In genomic region chr14:23828001-23828400, GRCh38 we compare ENCODE assay signal across 16 cellular contexts.
DNase-seq lines count a peak whose midpoint lies in the region; ATAC-seq, FAIRE-seq and TF ChIP-seq lines count a peak whose summit lies in the region.
"Had no signal": no experiment of that assay in that cellular context is flagged by ENCODE, and none has a peak within 500 bp of the region (broad histone marks: within the 10 kb centered on the region; RNA-seq: fewer than 3 reads in every experiment).

No MANE protein-coding gene starts in this region.

- H3K27me3 Mint-ChIP-seq in astrocyte (ENCODE audit: low read depth, unreplicated experiment), result no peaks in the 10 kb centered on the region

- H3K36me3 ChIP-seq in astrocyte (ENCODE audit: insufficient read depth, low read length) (no peaks in the 10 kb centered on the region), mucosa of descending colon (ENCODE audit: low read depth) (no peaks in the 10 kb centered on the region), heart left ventricle (no peaks in the 10 kb centered on the region)
- H3K36me3 ChIP-seq: Peyer's patch had no signal

- no peak for FAIRE-seq in astrocyte (lab: Jason Lieb, UNC)
- FAIRE-seq: D721Med, GM18507, H1 had no signal

- H3K27ac ChIP-seq in astrocyte (ENCODE audit: low read depth, low read length) (no peak overlapping the region), heart left ventricle (no peak overlapping the region)
- H3K27ac ChIP-seq: Peyer's patch had no signal

- peaks cover 1% of the 10 kb centered on the region for H3K9me3 Mint-ChIP-seq in astrocyte (ENCODE audit: unreplicated experiment)

- H3K27ac Mint-ChIP-seq in astrocyte (ENCODE audit: unreplicated experiment), result peak overlapping the region; percentile 42

- TF ChIP-seq CTCF in astrocyte (IDR thresholded peaks at IDR 0.05; ENCODE audit: insufficient read depth, low read depth, low read length), result no peak
- no peak for TF ChIP-seq CTCF in mucosa of descending colon (IDR thresholded peaks at IDR 0.05)
- TF ChIP-seq CTCF in heart left ventricle (IDR thresholded peaks at IDR 0.05), result no peak

- H3K27me3 ChIP-seq in astrocyte (ENCODE audit: insufficient read depth, low read length), result no peaks in the 10 kb centered on the region
- no peaks in the 10 kb centered on the region for H3K27me3 ChIP-seq in heart left ventricle
- H3K27me3 ChIP-seq: Peyer's patch had no signal

- no peak overlapping the region for H2AFZ ChIP-seq in astrocyte (ENCODE audit: low read depth, low read length)

- H3K9me3 ChIP-seq in astrocyte (ENCODE audit: insufficient read depth, low read depth, low read length) (no peaks in the 10 kb centered on the region), mucosa of descending colon (no peaks in the 10 kb centered on the region), heart left ventricle (no peaks in the 10 kb centered on the region)
- H3K9me3 ChIP-seq: Peyer's patch had no signal

- intact Hi-C loops in mucosa of descending colon (cut with DNase I, micrococcal nuclease), result no loop called here
- intact Hi-C loops in heart left ventricle (cut with DNase I), result no loop called here

- 70 to 86% (median 75%) methylated on average over 4 of the region's 4 CpGs for WGBS in heart left ventricle, 4 donors

- no peaks in the 10 kb centered on the region for H3K79me2 ChIP-seq in astrocyte (ENCODE audit: insufficient read depth, low read length)

- H4K20me1 ChIP-seq in astrocyte (ENCODE audit: insufficient read depth, low read length), result no peaks in the 10 kb centered on the region

- DNase-seq in M059J (ENCODE audit: low read depth) (peak; percentile 32), astrocyte (ENCODE audit: low read depth) (no peak), mucosa of descending colon (peak in 1 of 3 donors; percentile 28), heart left ventricle (no peak)
- DNase-seq in activated T-cell treated with anti-CD3 and anti-CD28 coated beads, Interleukin-2, amount 50 U/mL, for 48 hours, result no peak
- DNase-seq in activated CD4-positive, alpha-beta T cell treated with anti-CD3 and anti-CD28 coated beads, Interleukin-2, amount 50 U/mL, for 1 hour, result no peak
- DNase-seq: DMS53; NCI-H1092; NCI-H1436 treated with DMSO at 0.1 percent for 48 hours; NCI-H1930; NK-92 treated with Interleukin-12 subunit alpha and Interleukin-12 subunit beta, amount 100 ng/mL, for 24 hours; Peyer's patch had no signal

- no peak overlapping the region for H3K4me3 Mint-ChIP-seq in astrocyte (ENCODE audit: unreplicated experiment)

- H3K4me3 ChIP-seq in astrocyte (ENCODE audit: insufficient read depth, low read depth, low read length) (no peak overlapping the region), mucosa of descending colon (no peak overlapping the region), heart left ventricle (no peak overlapping the region)
- H3K4me3 ChIP-seq: Peyer's patch had no signal

- no peaks in the 10 kb centered on the region for H3K36me3 Mint-ChIP-seq in astrocyte (ENCODE audit: low read depth, unreplicated experiment)

- ATAC-seq in mucosa of descending colon (peak; percentile 23), GM21381 (IDR thresholded peaks at IDR 0.05; ENCODE audit: unreplicated experiment) (no peak), heart left ventricle (no peak)

- H3K9ac ChIP-seq in astrocyte (ENCODE audit: low read length), result no peak overlapping the region

- peaks cover 6% of the 10 kb centered on the region for H3K4me1 ChIP-seq in astrocyte (ENCODE audit: insufficient read depth, low read length)
- peaks cover 16% of the 10 kb centered on the region for H3K4me1 ChIP-seq in mucosa of descending colon (ENCODE audit: low read depth)
- peaks cover 0 to 17% (median 0%) of the 10 kb centered on the region in 12 donors for H3K4me1 ChIP-seq in heart left ventricle

- peaks cover 24% of the 10 kb centered on the region for H3K4me1 Mint-ChIP-seq in astrocyte (ENCODE audit: low read depth, unreplicated experiment)

- no peak overlapping the region for H3K4me2 ChIP-seq in astrocyte (ENCODE audit: low read length)

- no peak for TF ChIP-seq POLR2A in heart left ventricle (IDR thresholded peaks at IDR 0.05)
